ENCODE assay signal across 8 cellular contexts in the genomic region with DNA sequence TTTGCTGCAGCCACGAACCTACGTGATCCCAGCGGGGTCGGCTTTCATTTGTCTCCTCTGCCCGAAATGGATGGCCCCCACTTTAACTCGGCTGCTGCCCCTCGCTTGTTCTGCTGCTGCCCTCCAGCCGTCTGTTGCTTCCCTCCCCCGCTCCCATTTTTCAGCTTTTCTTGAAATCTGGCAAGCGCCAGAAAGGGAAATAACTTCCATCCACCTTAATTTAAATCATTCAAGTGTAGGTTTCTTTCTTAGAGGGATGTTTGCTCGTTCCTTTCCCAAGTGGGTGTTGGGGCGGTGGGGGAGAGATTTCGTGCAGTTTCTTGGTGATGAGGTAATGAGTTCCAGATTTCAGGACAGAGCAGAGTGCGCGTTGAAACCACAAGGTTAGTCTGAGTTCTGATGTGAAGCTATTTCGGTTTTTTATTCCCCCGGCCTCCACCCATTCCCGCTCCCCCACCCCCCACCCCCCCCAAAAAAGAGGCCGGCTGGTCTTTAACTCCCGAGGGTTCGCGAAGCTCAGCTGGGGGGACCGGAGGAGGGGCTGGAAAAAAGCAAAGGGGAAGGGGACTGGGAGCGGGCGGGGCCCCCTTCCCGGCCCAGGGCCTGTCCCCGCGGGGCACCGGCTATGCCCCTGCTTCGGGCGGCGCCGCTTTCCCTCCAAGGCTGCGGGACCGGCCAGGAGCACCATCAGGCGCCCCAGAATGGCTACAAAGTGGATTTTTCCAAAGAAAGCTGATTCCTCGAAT. TPM values are rescaled to one million over a fixed set of nuclear protein-coding genes. Genes with fewer than 3 reads are reported as not detected.
DNase-seq lines count a peak whose midpoint lies in the region; ATAC-seq and TF ChIP-seq lines count a peak whose summit lies in the region.

No MANE protein-coding gene starts in this region.

- TF ChIP-seq CTCF in HFFc6 (IDR thresholded peaks at IDR 0.05) (no peak), endothelial cell (IDR thresholded peaks at IDR 0.05; ENCODE audit: unreplicated experiment) (no peak)

- H3K27me3 Mint-ChIP-seq in HFFc6 (ENCODE audit: insufficient read depth) (peaks cover 35% of the 10 kb centered on the region), endothelial cell (ENCODE audit: unreplicated experiment) (peaks cover 40% of the 10 kb centered on the region)

- H3K36me3 Mint-ChIP-seq in HFFc6 (ENCODE audit: low read depth) (peaks cover 31% of the 10 kb centered on the region), endothelial cell (ENCODE audit: low read depth, unreplicated experiment) (peaks cover 27% of the 10 kb centered on the region)

- H3K27ac Mint-ChIP-seq in HFFc6: peak overlapping the region; percentile 99
- peak overlapping the region; percentile 100 for H3K27ac Mint-ChIP-seq in endothelial cell (ENCODE audit: unreplicated experiment)

- H3K27ac ChIP-seq in BLaER1 (peak overlapping the region; percentile 97), temporal lobe (ENCODE audit: low read depth, low read length) (peak overlapping the region; percentile 95)

- H3K4me3 ChIP-seq in BLaER1: peak overlapping the region; percentile 99

- H4K20me1 ChIP-seq in BLaER1: peaks cover 28% of the 10 kb centered on the region

- peak overlapping the region; percentile 90 for H3K4me2 ChIP-seq in BLaER1

- peaks cover 15% of the 10 kb centered on the region for H3K4me1 ChIP-seq in BLaER1

- H3K4me3 Mint-ChIP-seq in HFFc6 (peak overlapping the region; percentile 95), endothelial cell (ENCODE audit: unreplicated experiment) (peak overlapping the region; percentile 99)

- DNase-seq in HFFc6 (peak; percentile 87), endothelial cell (ENCODE audit: low spot score) (no peak), midbrain (lab: John Stamatoyannopoulos, UW) (peak; percentile 69), COLO829 (ENCODE audit: low spot score) (no peak)
- DNase-seq in activated CD4-positive, alpha-beta T cell treated with anti-CD3 and anti-CD28 coated beads for 48 hours: peak; percentile 73

- H3K9ac ChIP-seq in BLaER1: peak overlapping the region; percentile 93

- H3K27me3 ChIP-seq in BLaER1: no peaks in the 10 kb centered on the region

- H3K4me1 Mint-ChIP-seq in HFFc6 (ENCODE audit: low read depth) (peaks cover 37% of the 10 kb centered on the region), endothelial cell (ENCODE audit: unreplicated experiment) (peaks cover 55% of the 10 kb centered on the region)

- peaks cover 19% of the 10 kb centered on the region for H3K36me3 ChIP-seq in BLaER1

- no peak for ATAC-seq in GM21381 (IDR thresholded peaks at IDR 0.05; ENCODE audit: unreplicated experiment)

- peaks cover 10% of the 10 kb centered on the region; the same call in 1 of the 2 replicates for H3K9me3 ChIP-seq in BLaER1

- peaks cover 13% of the 10 kb centered on the region for H3K9me3 Mint-ChIP-seq in HFFc6
- no peaks in the 10 kb centered on the region for H3K9me3 Mint-ChIP-seq in endothelial cell (ENCODE audit: unreplicated experiment)

RNA-seq across cellular contexts. Expression of a gene that starts 2.2 kb away (rescaled TPM):
- total RNA-seq in HFFc6 (2021; fragmentation: NEBNext Ultra II Directional; extraction: Animal tissue kit (Norgen Biotek cat#: 25700)): 100 to 1,000 TPM; 135 to 161 (median 144) TPM
- total RNA-seq in endothelial cell (ENCODE audit: unreplicated experiment): 385 TPM
- total RNA-seq in temporal lobe: 17.7 TPM

Comparison
In these comparisons a context has a peak if more than half of its experiments do, and no peak if none do; other contexts are left out.
1. DNase-seq: peak in HFFc6 (single experiment), activated CD4-positive, alpha-beta T cell treated with anti-CD3 and anti-CD28 coated beads for 48 hours (single experiment) and midbrain (single experiment); none in endothelial cell (single experiment) and COLO829 (single experiment).